In genomic region chr11:70483077-70483861, GRCh38 we compare ENCODE assay signal across 8 cellular contexts.
DNase-seq lines count a peak whose midpoint lies in the region; ATAC-seq and TF ChIP-seq lines count a peak whose summit lies in the region.

No MANE protein-coding gene starts in this region.

- intact Hi-C loops in left colon (cut with DNase I, micrococcal nuclease), result no loop called here

- no peaks in the 10 kb centered on the region for H3K36me3 ChIP-seq in effector memory CD4-positive, alpha-beta T cell (ENCODE audit: control insufficient read depth, insufficient read depth, low read length)

- H3K4me1 ChIP-seq in effector memory CD4-positive, alpha-beta T cell (ENCODE audit: control insufficient read depth, insufficient read depth, low read length, poor library complexity, severe bottlenecking), result no peaks in the 10 kb centered on the region

- H3K9me3 ChIP-seq in effector memory CD4-positive, alpha-beta T cell (ENCODE audit: control insufficient read depth, low read length), result no peaks in the 10 kb centered on the region

- no peaks in the 10 kb centered on the region for H3K27me3 ChIP-seq in effector memory CD4-positive, alpha-beta T cell (replicated peaks; ENCODE audit: control insufficient read depth, insufficient read depth, low read length, poor library complexity, severe bottlenecking)

- TF ChIP-seq CTCF in WI38 (IDR thresholded peaks at IDR 0.05; ENCODE audit: low read depth, low read length), result peak; percentile 63

- DNase-seq in AG20443 (ENCODE audit: low spot score) (peak; percentile 52), HT1080 (ENCODE audit: low read depth) (peak; percentile 62), left colon (peak in 1 of 2 donors; percentile 28), NCI-H2171 treated with DMSO at 0.1 percent for 48 hours (lab: John Stamatoyannopoulos, UW) (no peak)
- DNase-seq in effector memory CD4-positive, alpha-beta T cell, result no peak

- no peak overlapping the region for H3K4me3 ChIP-seq in WI38 (ENCODE audit: low read depth, low read length)
- no peak overlapping the region for H3K4me3 ChIP-seq in effector memory CD4-positive, alpha-beta T cell (ENCODE audit: insufficient read depth, low read depth, low read length, poor library complexity, severe bottlenecking)

- peak; percentile 73 for ATAC-seq in left colon
- no peak for ATAC-seq in HG03571 (IDR thresholded peaks at IDR 0.05; ENCODE audit: unreplicated experiment)
- ATAC-seq in GM18870 (IDR thresholded peaks at IDR 0.05; ENCODE audit: unreplicated experiment), result no peak

- no peak overlapping the region for H3K27ac ChIP-seq in effector memory CD4-positive, alpha-beta T cell (ENCODE audit: insufficient read depth, low read length, poor library complexity, severe bottlenecking)

Comparison
In these comparisons a context has a peak if more than half of its experiments do, and no peak if none do; other contexts are left out.
1. DNase-seq: peak in AG20443 (single experiment) and HT1080 (single experiment); none in effector memory CD4-positive, alpha-beta T cell (0 of 3) and NCI-H2171 treated with DMSO at 0.1 percent for 48 hours (single experiment).